In genomic region chr1:180248731-180249681, GRCh38 we compare ENCODE assay signal across 14 cellular contexts. TPM values are rescaled to one million over a fixed set of nuclear protein-coding genes. Genes with fewer than 3 reads are reported as not detected.
DNase-seq lines count a peak whose midpoint lies in the region; ATAC-seq lines count a peak whose summit lies in the region.
"Had no signal": no experiment of that assay in that cellular context is flagged by ENCODE, and none has a peak within 500 bp of the region (broad histone marks: within the 10 kb centered on the region; RNA-seq: fewer than 3 reads in every experiment).

No MANE protein-coding gene starts in this region.

- DNase-seq in stimulated activated naive CD8-positive, alpha-beta T cell treated with anti-CD3 and anti-CD28 coated beads, Interleukin-15, Interleukin-2, amounts not matched to agents 100 U/mL and 50 U/mL, for 24 hours, result peak; percentile 35
- DNase-seq in stimulated activated naive CD8-positive, alpha-beta T cell treated with anti-CD3 and anti-CD28 coated beads, Interleukin-15, amount 100 ng/mL, for 72 hours, result no peak
- DNase-seq in NCI-H510A (lab: John Stamatoyannopoulos, UW) (peak; percentile 62), sciatic nerve (ENCODE audit: low spot score) (no peak), GM19240 (ENCODE audit: insufficient read length, low spot score) (no peak)
- DNase-seq in central memory CD8-positive, alpha-beta T cell (ENCODE audit: low spot score in 2 of 2), result no peak
- DNase-seq: activated effector memory CD4-positive, alpha-beta T cell treated with Interleukin-2 at 50 U/mL for 16 hours; HFFc6; NCI-H2227 treated with DMSO at 0.1 percent for 48 hours had no signal

- intact Hi-C loops in sciatic nerve (cut with DNase I), result no loop called here

- H3K9me3 Mint-ChIP-seq in stimulated activated naive CD8-positive, alpha-beta T cell treated with anti-CD3 and anti-CD28 coated beads, Interleukin-15, amount 100 ng/mL, for 72 hours, result no peaks in the 10 kb centered on the region
- H3K9me3 Mint-ChIP-seq in central memory CD8-positive, alpha-beta T cell, result no peaks in the 10 kb centered on the region
- H3K9me3 Mint-ChIP-seq: CD14-positive monocyte; HFFc6; naive thymus-derived CD8-positive, alpha-beta T cell had no signal

- no peak overlapping the region for H3K4me3 Mint-ChIP-seq in stimulated activated naive CD8-positive, alpha-beta T cell treated with anti-CD3 and anti-CD28 coated beads, Interleukin-15, amount 100 ng/mL, for 72 hours
- H3K4me3 Mint-ChIP-seq in central memory CD8-positive, alpha-beta T cell, result peak overlapping the region; percentile 52
- H3K4me3 Mint-ChIP-seq: CD14-positive monocyte, HFFc6 had no signal

- peaks cover 12% of the 10 kb centered on the region for H3K4me1 Mint-ChIP-seq in stimulated activated naive CD8-positive, alpha-beta T cell treated with anti-CD3 and anti-CD28 coated beads, Interleukin-15, amount 100 ng/mL, for 72 hours
- peaks cover 10% of the 10 kb centered on the region for H3K4me1 Mint-ChIP-seq in central memory CD8-positive, alpha-beta T cell

- no peak overlapping the region for H3K27ac Mint-ChIP-seq in stimulated activated naive CD8-positive, alpha-beta T cell treated with anti-CD3 and anti-CD28 coated beads, Interleukin-15, amount 100 ng/mL, for 72 hours
- no peak overlapping the region for H3K27ac Mint-ChIP-seq in central memory CD8-positive, alpha-beta T cell (ENCODE audit: low read depth)
- H3K27ac Mint-ChIP-seq: HFFc6 had no signal

- ATAC-seq in stimulated activated naive CD8-positive, alpha-beta T cell treated with anti-CD3 and anti-CD28 coated beads, Interleukin-15, Interleukin-2, amounts not matched to agents 100 U/mL and 50 U/mL, for 24 hours, result no peak
- no peak for ATAC-seq in stimulated activated naive CD8-positive, alpha-beta T cell treated with anti-CD3 and anti-CD28 coated beads, Interleukin-15, amount 100 ng/mL, for 72 hours
- no peak for ATAC-seq in central memory CD8-positive, alpha-beta T cell (replicated peaks; ENCODE audit: extremely low read depth, poor library complexity, severe bottlenecking)
- no peak for ATAC-seq in sciatic nerve
- ATAC-seq in GM18517 (IDR thresholded peaks at IDR 0.05; ENCODE audit: unreplicated experiment), result no peak
- ATAC-seq in HG02610 (IDR thresholded peaks at IDR 0.05; ENCODE audit: unreplicated experiment), result no peak
- ATAC-seq: naive thymus-derived CD8-positive, alpha-beta T cell had no signal

- peaks cover 61% of the 10 kb centered on the region for H3K27me3 Mint-ChIP-seq in stimulated activated naive CD8-positive, alpha-beta T cell treated with anti-CD3 and anti-CD28 coated beads, Interleukin-15, amount 100 ng/mL, for 72 hours
- peaks cover 54% of the 10 kb centered on the region for H3K27me3 Mint-ChIP-seq in central memory CD8-positive, alpha-beta T cell

- H3K36me3 Mint-ChIP-seq in central memory CD8-positive, alpha-beta T cell (ENCODE audit: insufficient read depth), result peaks cover 2% of the 10 kb centered on the region
- H3K36me3 Mint-ChIP-seq: CD14-positive monocyte; naive thymus-derived CD8-positive, alpha-beta T cell had no signal

RNA-seq across cellular contexts. Expression of gene LHX4, which starts 18.9 kb away (rescaled TPM):
- not detected for total RNA-seq in sciatic nerve
- total RNA-seq: naive thymus-derived CD8-positive, alpha-beta T cell; thyroid gland had no signal

Comparison
In these comparisons a context has a peak if more than half of its experiments do, and no peak if none do; other contexts are left out.
1. DNase-seq: peak in stimulated activated naive CD8-positive, alpha-beta T cell treated with anti-CD3 and anti-CD28 coated beads, Interleukin-15, Interleukin-2, amounts not matched to agents 100 U/mL and 50 U/mL, for 24 hours (single experiment) and NCI-H510A (single experiment); none in stimulated activated naive CD8-positive, alpha-beta T cell treated with anti-CD3 and anti-CD28 coated beads, Interleukin-15, amount 100 ng/mL, for 72 hours (0 of 2), central memory CD8-positive, alpha-beta T cell (0 of 2), sciatic nerve (single experiment) and GM19240 (single experiment).